ENCODE assay signal across 8 cellular contexts in genomic region chr16:87390641-87391323, GRCh38. TPM values are rescaled to one million over a fixed set of nuclear protein-coding genes. Genes with fewer than 3 reads are reported as not detected.
A peak's percentile ranks its signal among the peaks of the same experiment; 100 is the strongest.
DNase-seq lines count a peak whose midpoint lies in the region; ATAC-seq and TF ChIP-seq lines count a peak whose summit lies in the region.

No MANE protein-coding gene starts in this region.

- peaks cover 36% of the 10 kb centered on the region for H3K79me2 ChIP-seq in mammary epithelial cell (ENCODE audit: insufficient read depth, low read length)

- H3K9me3 ChIP-seq in heart left ventricle (no peaks in the 10 kb centered on the region), mammary epithelial cell (replicated peaks; ENCODE audit: insufficient read depth, low read length) (no peaks in the 10 kb centered on the region), muscle layer of duodenum (ENCODE audit: control insufficient read depth in 1 of 2, low read length in 2 of 2) (no peaks in the 10 kb centered on the region), uterus (no peaks in the 10 kb centered on the region)

- dilution Hi-C loops in mammary epithelial cell (cut with HindIII; ENCODE audit: low sequenced_read_pairs) = no loop called here

- TF ChIP-seq POLR2A in heart left ventricle (IDR thresholded peaks at IDR 0.05) = no peak
- TF ChIP-seq POLR2A in uterus (IDR thresholded peaks at IDR 0.05) = no peak

- H3K4me1 ChIP-seq in heart left ventricle (peaks cover 17 to 64% (median 47%) of the 10 kb centered on the region in 12 donors), mammary epithelial cell (ENCODE audit: insufficient read depth, low read length) (peaks cover 36% of the 10 kb centered on the region), muscle layer of duodenum (ENCODE audit: control insufficient read depth in 1 of 2, insufficient read depth in 2 of 2, low read length in 2 of 2) (peaks cover 24 to 32% of the 10 kb centered on the region in 2 donors), uterus (peaks cover 0 to 12% of the 10 kb centered on the region in 2 donors)

- ATAC-seq in heart left ventricle = no peak
- no peak for ATAC-seq in Right ventricle myocardium inferior
- no peak for ATAC-seq in GM19455 (IDR thresholded peaks at IDR 0.05; ENCODE audit: unreplicated experiment)

- TF ChIP-seq CTCF in heart left ventricle (IDR thresholded peaks at IDR 0.05) = no peak
- TF ChIP-seq CTCF in mammary epithelial cell (conservative IDR thresholded peaks at IDR 0.05 in 1 of 2, IDR thresholded peaks at IDR 0.05 in 1 of 2; ENCODE audit: extremely low read depth in 1 of 2, insufficient read depth in 1 of 2, low read depth in 1 of 2, low read length in 2 of 2) = no peak
- no peak for TF ChIP-seq CTCF in uterus (IDR thresholded peaks at IDR 0.05)

- peak overlapping the region; percentile 79 for H2AFZ ChIP-seq in mammary epithelial cell (ENCODE audit: low read depth, low read length)

- no TSS peak for BruUV-seq in mammary epithelial cell (replicated peaks; lab: Mats Ljungman, UMichigan)

- no peaks in the 10 kb centered on the region for H3K36me3 ChIP-seq in heart left ventricle
- H3K36me3 ChIP-seq in mammary epithelial cell (ENCODE audit: insufficient read depth, low read length) = no peaks in the 10 kb centered on the region
- H3K36me3 ChIP-seq in muscle layer of duodenum (ENCODE audit: control insufficient read depth in 1 of 2, insufficient read depth in 2 of 2, low read length in 2 of 2) = peaks cover 0 to 10% of the 10 kb centered on the region in 2 donors
- no peaks in the 10 kb centered on the region for H3K36me3 ChIP-seq in uterus

- H3K4me3 ChIP-seq in heart left ventricle (peak overlapping the region in 9 of 12 donors; percentile 45 to 92 (median 81)), mammary epithelial cell (replicated peaks in 1 of 3; ENCODE audit: insufficient read depth in 1 of 3, low read depth in 2 of 3, low read length in 3 of 3) (peak overlapping the region in 2 of 3 experiments; percentile 33 to 60), muscle layer of duodenum (ENCODE audit: low read depth in 1 of 2, low read length in 2 of 2) (peak overlapping the region; percentile 30 to 75), uterus (no peak overlapping the region)

- peak overlapping the region; percentile 68 for H3K9ac ChIP-seq in mammary epithelial cell (ENCODE audit: insufficient read depth, low read length)

- DNase-seq in heart left ventricle (no peak), Right ventricle myocardium inferior (ENCODE audit: missing footprints) (no peak), mammary epithelial cell (no peak), uterus (peak in 1 of 2 donors; percentile 16), UCSD-AML1 (lab: John Stamatoyannopoulos, UW; ENCODE audit: unreplicated experiment) (no peak)
- no peak for DNase-seq in stimulated activated naive CD4-positive, alpha-beta T cell (lab: John Stamatoyannopoulos, UW)

- no peaks in the 10 kb centered on the region for H3K27me3 ChIP-seq in heart left ventricle
- H3K27me3 ChIP-seq in mammary epithelial cell (ENCODE audit: insufficient read depth, low read length) = no peaks in the 10 kb centered on the region
- H3K27me3 ChIP-seq in muscle layer of duodenum (ENCODE audit: low read depth, low read length) = no peaks in the 10 kb centered on the region
- H3K27me3 ChIP-seq in uterus = no peaks in the 10 kb centered on the region

- intact Hi-C loops in heart left ventricle (cut with DNase I) = loop anchor here in 8 of 10 donors (5.0 to 10.0 kb wide), 7 partner anchors 73 to 826 kb away; partner anchors contain the start of genes KLHDC4 (in 5 of the 8), C16orf95 (in 3 of the 8) and FOXC2 (in 1 of the 8)
- intact Hi-C loops in Right ventricle myocardium inferior (cut with DNase I) = loop anchor here (5.0 kb wide), 1 partner anchor 377 kb away; the partner anchor contains the start of gene KLHDC4
- intact Hi-C loops in mammary epithelial cell (cut with micrococcal nuclease) = no loop called here
- intact Hi-C loops in uterus (cut with DNase I; ENCODE audit: low total_unique reads) = no loop called here

- no peaks in the 10 kb centered on the region for H4K20me1 ChIP-seq in mammary epithelial cell (ENCODE audit: insufficient read depth, low read length)

- H3K4me2 ChIP-seq in mammary epithelial cell (ENCODE audit: insufficient read depth, low read depth, low read length) = peak overlapping the region; percentile 99

- in situ Hi-C loops in mammary epithelial cell (cut with MboI; ENCODE audit: low sequenced_read_pairs in 2 of 2) = loop anchor here in 1 of 2 donors (25.0 kb wide), 1 partner anchor 828 kb away; the partner anchor contains the start of genes FOXC2 and MTHFSD

- peak overlapping the region; percentile 97 to 100 (median 100) for H3K27ac ChIP-seq in heart left ventricle
- peak overlapping the region; percentile 61 for H3K27ac ChIP-seq in mammary epithelial cell (ENCODE audit: insufficient read depth, low read depth, low read length)
- peak overlapping the region; percentile 91 for H3K27ac ChIP-seq in muscle layer of duodenum (ENCODE audit: low read length)
- H3K27ac ChIP-seq in uterus = peak overlapping the region; percentile 96 to 98

- CTCF ChIA-PET in mammary epithelial cell (lab: Charles Lee; ENCODE audit: low non-redundant PET) = no interaction called here

- WGBS in heart left ventricle, 4 donors = 95 to 97% (median 97%) methylated on average over 23 to 24 of the region's 24 CpGs
- WGBS in mammary epithelial cell (ENCODE audit: low coverage, missing lambda C conversion rate) = 92% methylated on average over 21 of the region's 24 CpGs

RNA-seq across cellular contexts. Expression of gene MAP1LC3B, which starts 1.4 kb away (rescaled TPM):
- total RNA-seq in heart left ventricle = 100 to 1,000 TPM in 7 of 9 donors, 10 to 100 TPM in 2; 70.7 to 194 (median 116) TPM
- 100 to 1,000 TPM in 1 of 2 donors, 10 to 100 TPM in 1; 82.4 to 263 TPM for polyA plus RNA-seq in heart left ventricle
- total RNA-seq in Right ventricle myocardium inferior = 125 TPM
- 100 to 1,000 TPM in 1 of 2 donors, 10 to 100 TPM in 1; 78.5 to 104 TPM for total RNA-seq in mammary epithelial cell
- polyA plus RNA-seq in mammary epithelial cell = 17.9 TPM
- 48.4 TPM for polyA minus RNA-seq in mammary epithelial cell
- 10 to 100 TPM; 26.3 to 79.7 (median 58.0) TPM for total RNA-seq in uterus

RNA-seq across cellular contexts. Expression of gene FBXO31, which starts 7.2 kb away (rescaled TPM):
- total RNA-seq in heart left ventricle (100 to 1,000 TPM in 1 of 9 donors, 10 to 100 TPM in 8; 55.5 to 130 (median 71.9) TPM), Right ventricle myocardium inferior (70.2 TPM), mammary epithelial cell (10 to 100 TPM; 31.2 to 36.1 TPM), uterus (100 to 1,000 TPM in 1 of 4 donors, 10 to 100 TPM in 3; 35.2 to 309 (median 74.8) TPM)
- polyA plus RNA-seq in heart left ventricle (10 to 100 TPM; 20.0 to 28.8 TPM), mammary epithelial cell (14.5 TPM)
- 25.3 TPM for polyA minus RNA-seq in mammary epithelial cell

Comparison
In these comparisons a context has a peak if more than half of its experiments do, and no peak if none do; other contexts are left out.
1. H3K4me3 ChIP-seq: peak in heart left ventricle (9 of 12), mammary epithelial cell (2 of 3) and muscle layer of duodenum (2 of 2); none in uterus (0 of 2).
2. intact Hi-C loops: an anchor here in heart left ventricle (5.0 to 10.0 kb wide) and Right ventricle myocardium inferior (5.0 kb wide); none called in mammary epithelial cell and uterus.
3. Peak in every context shown above with its lines, with median percentiles within 50 percentile points of each other: H3K27ac ChIP-seq.